27 cellular contexts compared by ENCODE assay signal in genomic region chr3:473284-473800, GRCh38.
"Had no signal": no experiment of that assay in that cellular context is flagged by ENCODE, and none has a peak within 500 bp of the region (broad histone marks: within the 10 kb centered on the region; RNA-seq: fewer than 3 reads in every experiment).

No MANE protein-coding gene starts in this region.

- H3K27me3 ChIP-seq: breast epithelium, gastrocnemius medialis, pancreas, right atrium auricular region, suprapubic skin, tibial artery, upper lobe of right lung had no signal

- H3K36me3 ChIP-seq: breast epithelium, gastrocnemius medialis, pancreas, right atrium auricular region, suprapubic skin, tibial artery, upper lobe of right lung had no signal

- H3K9me3 ChIP-seq: gastrocnemius medialis, pancreas, suprapubic skin, tibial artery, upper lobe of right lung had no signal

- H3K4me3 ChIP-seq: breast epithelium, gastrocnemius medialis, pancreas, psoas muscle, right atrium auricular region, smooth muscle cell, suprapubic skin, tibial artery, upper lobe of right lung had no signal

- DNase-seq: activated CD4-positive, alpha-beta memory T cell treated with anti-CD3 and anti-CD28 coated beads for 36 hours; activated CD4-positive, alpha-beta T cell treated with anti-CD3 and anti-CD28 coated beads, Interleukin-2, amount 10 ng/mL, durations not matched to agents 24 days and 14 days; activated CD4-positive, CD25-positive, alpha-beta regulatory T cell treated with anti-CD3 and anti-CD28 coated beads, Interleukin-2, amount 50 U/mL, for 72 hours; activated CD8-positive, alpha-beta memory T cell treated with anti-CD3 and anti-CD28 coated beads, Interleukin-2, amount 50 U/mL, for 48 hours; activated gamma-delta T cell treated with Interleukin-2 at 50 U/mL for 16 hours; activated naive CD4-positive, alpha-beta T cell treated with anti-CD3 and anti-CD28 coated beads, Interleukin-2, amount 50 U/mL, for 16 hours; activated T-cell treated with anti-CD3 and anti-CD28 coated beads, Interleukin-2, amount 50 U/mL, for 24 hours; amygdala; effector CD8-positive, alpha-beta T cell; gastrocnemius medialis; glutamatergic neuron; islet precursor cell; left colon; mammary epithelial cell; nucleus accumbens; pancreas; psoas muscle; stimulated activated CD4-positive, alpha-beta T cell treated with anti-CD3 and anti-CD28 coated beads, Interleukin-15, amount 100 ng/mL, for 24 hours; stimulated activated naive CD4-positive, alpha-beta T cell; T1000; tibial artery; upper lobe of right lung had no signal

- ATAC-seq: activated T-helper 17 cell treated with anti-CD3 and anti-CD28 coated beads, Interleukin-2, amount 50 U/mL, for 72 hours; gastrocnemius medialis; left colon; pancreas; psoas muscle; upper lobe of right lung had no signal
